Comparison of ENCODE assay signal across 20 cellular contexts in genomic region chr7:146878901-146879300, GRCh38.
DNase-seq lines count a peak whose midpoint lies in the region; ATAC-seq, FAIRE-seq and TF ChIP-seq lines count a peak whose summit lies in the region.
"Had no signal": no experiment of that assay in that cellular context is flagged by ENCODE, and none has a peak within 500 bp of the region (broad histone marks: within the 10 kb centered on the region; RNA-seq: fewer than 3 reads in every experiment).

No MANE protein-coding gene starts in this region.

- POLR2A ChIA-PET in SK-N-SH (lab: Yijun Ruan, JAX): no interaction called here
- POLR2A ChIA-PET in H1 (lab: Charles Lee; ENCODE audit: partially characterized antibody): no interaction called here

- DNase-seq in GM03348 (ENCODE audit: low spot score) (peak; percentile 7), SK-N-SH (no peak), H1 (ENCODE audit: low read depth in 1 of 2, low spot score in 2 of 2) (no peak), NCI-H1092 (lab: John Stamatoyannopoulos, UW) (no peak), upper lobe of left lung (no peak), NCI-H2029 (lab: John Stamatoyannopoulos, UW) (no peak)
- DNase-seq: 8988T; ACHN; C1 segment of cervical spinal cord; Calu3; CD4-positive, alpha-beta memory T cell; COR-L47; DMS53; DMS79 treated with DMSO at 0.1 percent for 48 hours; GF-D8; GOT3; H7; HCEC 1CT had no signal

- no peak overlapping the region for H2BK20ac ChIP-seq in H1 (ENCODE audit: low read length)

- no peak overlapping the region for H4K91ac ChIP-seq in H1 (replicated peaks; ENCODE audit: insufficient read length, low read length)

- H2AFZ ChIP-seq in SK-N-SH (ENCODE audit: low read depth): no peak overlapping the region
- H2AFZ ChIP-seq in H1 (ENCODE audit: low read length): 0 out of 2 replicates have a peak overlapping the region, but pooled peaks have one; percentile 51

- H3K9ac ChIP-seq in SK-N-SH (no peak overlapping the region), H1 (replicated peaks in 1 of 4; ENCODE audit: extremely low read depth in 1 of 4, low read depth in 3 of 4, low read length in 3 of 4) (no peak overlapping the region)

- CTCF ChIA-PET in SK-N-SH (lab: Yijun Ruan, JAX): no interaction called here
- CTCF ChIA-PET in H1 (lab: Charles Lee; ENCODE audit: partially characterized antibody): no interaction called here

- 0 out of 2 replicates have a peak, but pooled peaks cover 4% of the 10 kb centered on the region for H3K9me2 ChIP-seq in SK-N-SH

- no peaks in the 10 kb centered on the region for H3K23me2 ChIP-seq in H1 (ENCODE audit: low read depth, low read length)

- no peak for TF ChIP-seq EP300 in SK-N-SH (IDR thresholded peaks at IDR 0.05; ENCODE audit: borderline replicate concordance in 1 of 2, low read depth in 1 of 2, low read length in 1 of 2)
- no peak for TF ChIP-seq EP300 in H1 (IDR thresholded peaks at IDR 0.05; ENCODE audit: borderline replicate concordance in 1 of 2, low read depth in 2 of 2, low read length in 2 of 2)
- no peak for TF ChIP-seq EP300 in upper lobe of left lung (IDR thresholded peaks at IDR 0.05)

- TF ChIP-seq POLR2A in H1 (IDR thresholded peaks at IDR 0.05; ENCODE audit: control extremely low read depth in 1 of 2, low read depth in 2 of 2, low read length in 2 of 2) (no peak), upper lobe of left lung (IDR thresholded peaks at IDR 0.05) (no peak)

- ATAC-seq in upper lobe of left lung (ENCODE audit: low FRiP score in 2 of 2): no peak
- ATAC-seq: A549 had no signal

- H2BK15ac ChIP-seq in H1 (ENCODE audit: low read length): no peak overlapping the region

- H3K23ac ChIP-seq in H1 (ENCODE audit: insufficient read length): no peak overlapping the region

- TF ChIP-seq CTCF in SK-N-SH (IDR thresholded peaks at IDR 0.05) (no peak), H1 (IDR thresholded peaks at IDR 0.05; ENCODE audit: control extremely low read depth in 1 of 3, insufficient read depth in 1 of 3, low read depth in 1 of 3, low read length in 3 of 3) (no peak), upper lobe of left lung (IDR thresholded peaks at IDR 0.05) (no peak)

- no peak overlapping the region for H3K4me3 ChIP-seq in SK-N-SH (ENCODE audit: low read depth in 2 of 2, low read length in 1 of 2)
- no peak overlapping the region for H3K4me3 ChIP-seq in H1 (ENCODE audit: extremely low read depth in 1 of 4, insufficient read depth in 2 of 4, low read depth in 3 of 4, low read length in 4 of 4)
- H3K4me3 ChIP-seq in upper lobe of left lung: no peak overlapping the region
- H3K4me3 ChIP-seq: A549 had no signal

- H3K27me3 ChIP-seq in SK-N-SH (ENCODE audit: insufficient read depth) (no peaks in the 10 kb centered on the region), H1 (replicated peaks in 1 of 4; ENCODE audit: control insufficient read depth in 3 of 4, extremely low read depth in 1 of 4, insufficient read depth in 3 of 4, low read length in 3 of 4) (peaks cover 0 to 1% (median 0%) of the 10 kb centered on the region in 4 experiments; a peak in 1 of 7 replicates), upper lobe of left lung (no peaks in the 10 kb centered on the region)

- H3K4ac ChIP-seq in H1 (replicated peaks; ENCODE audit: insufficient read length, low read depth, low read length): no peak overlapping the region

- H3F3A ChIP-seq in SK-N-SH (replicated peaks; ENCODE audit: insufficient read depth): no peaks in the 10 kb centered on the region

- H3K79me2 ChIP-seq in SK-N-SH (ENCODE audit: insufficient read depth) (no peaks in the 10 kb centered on the region), H1 (ENCODE audit: control insufficient read depth in 1 of 2, insufficient read depth in 2 of 2, low read length in 2 of 2) (no peaks in the 10 kb centered on the region)

- H3K18ac ChIP-seq in H1 (ENCODE audit: extremely low read depth, low read length): no peak overlapping the region

- H4K20me1 ChIP-seq in SK-N-SH (ENCODE audit: insufficient read depth) (no peaks in the 10 kb centered on the region), H1 (replicated peaks in 1 of 2; ENCODE audit: control insufficient read depth in 1 of 2, insufficient read depth in 2 of 2, low read length in 2 of 2) (no peaks in the 10 kb centered on the region)

- H3K4me2 ChIP-seq in SK-N-SH: no peak overlapping the region
- no peak overlapping the region for H3K4me2 ChIP-seq in H1 (ENCODE audit: insufficient read depth in 1 of 2, low read depth in 2 of 2, low read length in 2 of 2)
- H3K4me2 ChIP-seq: A549 had no signal

- no peaks in the 10 kb centered on the region for H3K79me1 ChIP-seq in H1 (ENCODE audit: low read depth, low read length)

- TF ChIP-seq RAD21 in SK-N-SH (IDR thresholded peaks at IDR 0.05; ENCODE audit: low read length) (no peak), H1 (IDR thresholded peaks at IDR 0.05 in 1 of 2, conservative IDR thresholded peaks at IDR 0.05 in 1 of 2; ENCODE audit: low read depth in 2 of 2, low read length in 2 of 2) (no peak)

- H3K56ac ChIP-seq in H1 (replicated peaks; ENCODE audit: insufficient read length, low read depth, low read length): no peak overlapping the region

- no peak overlapping the region for H2AK5ac ChIP-seq in H1 (ENCODE audit: low read depth, low read length)

- no peak overlapping the region for H3K14ac ChIP-seq in H1 (ENCODE audit: insufficient read length)

- H4K5ac ChIP-seq in H1 (ENCODE audit: insufficient read length, low read depth, low read length): no peak overlapping the region

- H3K9me3 ChIP-seq in SK-N-SH: no peaks in the 10 kb centered on the region
- H3K9me3 ChIP-seq in H1 (ENCODE audit: insufficient read depth in 2 of 2, low read depth in 1 of 2, low read length in 1 of 2): no peaks in the 10 kb centered on the region; a peak in 1 of 4 replicates
- no peaks in the 10 kb centered on the region for H3K9me3 ChIP-seq in upper lobe of left lung

- H2BK12ac ChIP-seq in H1 (ENCODE audit: low read depth, low read length): no peak overlapping the region

- no peak overlapping the region for H2BK120ac ChIP-seq in H1 (replicated peaks; ENCODE audit: low read depth, low read length)

- H3K4me1 ChIP-seq in SK-N-SH (ENCODE audit: control insufficient read depth in 1 of 2, insufficient read depth in 2 of 2, low read depth in 1 of 2, low read length in 1 of 2) (no peaks in the 10 kb centered on the region), H1 (replicated peaks in 1 of 4; ENCODE audit: control insufficient read depth in 3 of 4, insufficient read depth in 4 of 4, low read length in 3 of 4) (peaks cover 0 to 11% (median 0%) of the 10 kb centered on the region in 4 experiments; a peak in 2 of 7 replicates), upper lobe of left lung (no peaks in the 10 kb centered on the region)
- H3K4me1 ChIP-seq: A549 had no signal

- no peak for FAIRE-seq in H1 (lab: Jason Lieb, UNC)
- FAIRE-seq: A549, GM12892 had no signal

- H3K36me3 ChIP-seq in SK-N-SH (replicated peaks in 1 of 2; ENCODE audit: control insufficient read depth in 1 of 2, insufficient read depth in 2 of 2, low read length in 1 of 2) (no peaks in the 10 kb centered on the region), H1 (ENCODE audit: control insufficient read depth in 2 of 4, insufficient read depth in 4 of 4, low read length in 3 of 4) (no peaks in the 10 kb centered on the region), upper lobe of left lung (no peaks in the 10 kb centered on the region)

- H3K27ac ChIP-seq in SK-N-SH (ENCODE audit: low read depth in 2 of 2, low read length in 1 of 2) (no peak overlapping the region), H1 (ENCODE audit: low read depth, low read length) (no peak overlapping the region), upper lobe of left lung (no peak overlapping the region)
- H3K27ac ChIP-seq: A549 had no signal

- WGBS in SK-N-SH (ENCODE audit: low lambda C conversion rate): 45% methylated on average over 1 of the region's 1 CpG
- 100% methylated on average over 1 of the region's 1 CpG; no CpG with 5 or more reads in 1 of the 2 experiments for WGBS in H1 (ENCODE audit: extremely low coverage in 1 of 2, insufficient coverage in 1 of 2, insufficient read length in 1 of 2, insufficient replicate concordance in 2 of 2, low coverage in 1 of 2, low lambda C conversion rate in 2 of 2, missing lambda C conversion rate in 1 of 2), 2 experiments
- WGBS in upper lobe of left lung, 2 donors: 53 to 73% methylated on average over 1 of the region's 1 CpG

- no peak overlapping the region for H4K8ac ChIP-seq in H1 (ENCODE audit: extremely low read depth, insufficient read depth, low read length)

- no peak overlapping the region for H2BK5ac ChIP-seq in H1 (ENCODE audit: low read depth, low read length)

TF ChIP-seq in SK-N-SH, 30 proteins besides CTCF, POLR2A, EP300 and RAD21:
- no peak for TF ChIP-seq TCF12 (IDR thresholded peaks at IDR 0.05)
- 0 out of 2 replicates have a peak, but pooled peaks have one; percentile 32 for TF ChIP-seq RCOR1 (IDR thresholded peaks at IDR 0.05; ENCODE audit: low read length)

TF ChIP-seq in H1, 55 proteins besides CTCF, POLR2A, EP300 and RAD21:
- TF ChIP-seq GTF2F1 (IDR thresholded peaks at IDR 0.05; ENCODE audit: borderline replicate concordance, low read depth, low read length): no peak
- TF ChIP-seq CEBPB (IDR thresholded peaks at IDR 0.05; ENCODE audit: low read depth, low read length): no peak
- TF ChIP-seq YY1 (IDR thresholded peaks at IDR 0.05; ENCODE audit: low read depth, low read length): no peak
- TF ChIP-seq SUZ12 (IDR thresholded peaks at IDR 0.05; ENCODE audit: low read length): no peak
- no peak for TF ChIP-seq GABPA (IDR thresholded peaks at IDR 0.05; ENCODE audit: borderline replicate concordance, insufficient read depth, low read length)
